14 cellular contexts compared by ENCODE assay signal in genomic region chr15:96264801-96265515, GRCh38.
DNase-seq lines count a peak whose midpoint lies in the region; ATAC-seq and TF ChIP-seq lines count a peak whose summit lies in the region.
"Had no signal": no experiment of that assay in that cellular context is flagged by ENCODE, and none has a peak within 500 bp of the region (broad histone marks: within the 10 kb centered on the region; RNA-seq: fewer than 3 reads in every experiment).

No MANE protein-coding gene starts in this region.

- intact Hi-C loops in adrenal gland (cut with DNase I): no loop called here

- no peak overlapping the region for H2AK5ac ChIP-seq in trophoblast cell (ENCODE audit: low read length)

- H4K8ac ChIP-seq in trophoblast cell (ENCODE audit: low read depth, low read length): peak overlapping the region; percentile 87

- no peak overlapping the region for H3K9ac ChIP-seq in trophoblast cell (ENCODE audit: low read length)

- no peak for TF ChIP-seq POLR2A in adrenal gland (IDR thresholded peaks at IDR 0.05)

- no peaks in the 10 kb centered on the region for H3K27me3 ChIP-seq in trophoblast cell (ENCODE audit: insufficient read depth, low read length)
- no peaks in the 10 kb centered on the region for H3K27me3 ChIP-seq in adrenal gland
- H3K27me3 ChIP-seq: ovary had no signal

- no peak overlapping the region for H3K23ac ChIP-seq in trophoblast cell (ENCODE audit: low read length)

- no peak overlapping the region for H3K4me3 ChIP-seq in fibroblast of pulmonary artery (replicated peaks; ENCODE audit: low read depth, low read length)
- H3K4me3 ChIP-seq in trophoblast cell (ENCODE audit: low read depth, low read length): no peak overlapping the region
- H3K4me3 ChIP-seq in adrenal gland: no peak overlapping the region
- H3K4me3 ChIP-seq: GM12878, ovary had no signal

- peaks cover 7 to 11% of the 10 kb centered on the region in 2 experiments for H3K4me1 ChIP-seq in trophoblast cell (ENCODE audit: control insufficient read depth in 1 of 2, insufficient read depth in 2 of 2, low read length in 2 of 2)
- H3K4me1 ChIP-seq in adrenal gland (replicated peaks in 1 of 2): peaks cover 0 to 6% of the 10 kb centered on the region in 2 donors

- H3K79me1 ChIP-seq in trophoblast cell (ENCODE audit: low read length): peaks cover 25% of the 10 kb centered on the region

- no CpG with 5 or more reads among the region's 8 CpGs for WGBS in trophoblast cell (ENCODE audit: extremely low coverage, insufficient coverage, insufficient read length)
- 57 to 69% (median 64%) methylated on average over 8 of the region's 8 CpGs for WGBS in adrenal gland, 4 donors

- no peak overlapping the region for H4K12ac ChIP-seq in trophoblast cell (ENCODE audit: low read depth, low read length)

- peaks cover 1% of the 10 kb centered on the region for H3K79me2 ChIP-seq in trophoblast cell (ENCODE audit: control insufficient read depth, insufficient read depth, low read length, poor library complexity)

- peak overlapping the region; percentile 94 for H3K27ac ChIP-seq in trophoblast cell (ENCODE audit: low read depth, low read length)
- H3K27ac ChIP-seq in adrenal gland: no peak overlapping the region

- H3K9me3 ChIP-seq in trophoblast cell (ENCODE audit: insufficient read depth, low read depth, low read length): no peaks in the 10 kb centered on the region
- H3K9me3 ChIP-seq in adrenal gland (replicated peaks in 1 of 3): no peaks in the 10 kb centered on the region
- H3K9me3 ChIP-seq: ovary had no signal

- ATAC-seq in GM19351 (IDR thresholded peaks at IDR 0.05; ENCODE audit: unreplicated experiment): no peak
- ATAC-seq: CD8-positive, alpha-beta T cell had no signal

- TF ChIP-seq CTCF in fibroblast of pulmonary artery (IDR thresholded peaks at IDR 0.05; ENCODE audit: low read length, missing control alignments) (no peak), adrenal gland (IDR thresholded peaks at IDR 0.05) (no peak)

- H2BK5ac ChIP-seq in trophoblast cell (ENCODE audit: low read depth, low read length, poor library complexity): peak overlapping the region; percentile 97

- peak; percentile 38 for DNase-seq in GM03348 (ENCODE audit: low spot score)
- DNase-seq in RPMI7951 (ENCODE audit: low read depth): peak; percentile 79
- DNase-seq in fibroblast of pulmonary artery (ENCODE audit: low read depth): peak; percentile 28
- DNase-seq in trophoblast cell: peak; percentile 77 to 93
- DNase-seq in stimulated activated CD4-positive, alpha-beta T cell treated with anti-CD3 and anti-CD28 coated beads, Interleukin-1b, Interleukin-23, amount 100 ng/mL, for 48 hours: no peak
- no peak for DNase-seq in adrenal gland
- no peak for DNase-seq in effector CD4-positive, alpha-beta T cell
- DNase-seq: activated naive CD4-positive, alpha-beta T cell treated with anti-CD3 and anti-CD28 coated beads, Interleukin-2, amount 10 ng/mL, durations not matched to agents 7 days and 5 days; CD8-positive, alpha-beta T cell; effector memory CD4-positive, alpha-beta T cell; NCI-H2081 treated with DMSO at 0.1 percent for 48 hours had no signal

- peak overlapping the region; percentile 91 for H4K91ac ChIP-seq in trophoblast cell (ENCODE audit: low read depth, low read length)

- peak overlapping the region; percentile 98 for H2BK120ac ChIP-seq in trophoblast cell (ENCODE audit: insufficient read depth, low read length, poor library complexity)

- H3K14ac ChIP-seq in trophoblast cell (ENCODE audit: low read length): peak overlapping the region; percentile 87

- H3K4ac ChIP-seq in trophoblast cell (ENCODE audit: low read depth, low read length): peak overlapping the region; percentile 73

- H3K4me2 ChIP-seq in trophoblast cell (ENCODE audit: low read length): peak overlapping the region; percentile 46

- H2BK12ac ChIP-seq in trophoblast cell (ENCODE audit: low read length): peak overlapping the region; percentile 95

- H3K36me3 ChIP-seq in trophoblast cell (ENCODE audit: control insufficient read depth in 1 of 2, insufficient read depth in 2 of 2, low read length in 2 of 2) (no peaks in the 10 kb centered on the region), adrenal gland (replicated peaks in 1 of 2) (no peaks in the 10 kb centered on the region)
- H3K36me3 ChIP-seq: ovary had no signal

- H2AFZ ChIP-seq in trophoblast cell (ENCODE audit: insufficient read depth, low read length, poor library complexity): no peak overlapping the region

- peak overlapping the region; percentile 86 for H3K18ac ChIP-seq in trophoblast cell (ENCODE audit: low read length)

Comparison
In these comparisons a context has a peak if more than half of its experiments do, and no peak if none do; other contexts are left out.
1. DNase-seq: peak in GM03348 (single experiment), RPMI7951 (single experiment), fibroblast of pulmonary artery (single experiment) and trophoblast cell (2 of 2); none in stimulated activated CD4-positive, alpha-beta T cell treated with anti-CD3 and anti-CD28 coated beads, Interleukin-1b, Interleukin-23, amount 100 ng/mL, for 48 hours (single experiment), adrenal gland (0 of 7) and effector CD4-positive, alpha-beta T cell (single experiment).